In the genomic region with DNA sequence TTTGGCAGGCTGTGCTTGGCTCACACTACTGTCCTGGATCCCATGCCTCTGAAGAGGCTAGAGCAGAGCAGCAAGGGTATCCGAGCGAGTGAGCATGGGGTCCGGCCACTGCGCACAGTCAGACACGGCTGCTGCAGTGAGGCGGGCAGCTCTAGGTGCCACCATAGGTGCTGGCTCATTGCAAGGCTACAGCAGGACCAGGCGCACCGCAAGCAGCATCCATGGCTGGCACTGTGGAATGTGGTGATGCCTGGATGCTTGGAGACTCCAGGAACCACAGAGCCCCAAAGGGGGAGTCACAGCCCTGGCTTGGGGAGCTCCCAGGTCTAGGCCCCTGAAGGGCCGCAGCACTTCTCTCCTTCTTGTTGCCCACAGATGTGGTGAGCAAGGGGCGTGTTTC, we compare ENCODE assay signal across 1 cellular context.
TF ChIP-seq lines count a peak whose summit lies in the region.

No MANE protein-coding gene starts in this region.

TF ChIP-seq in A549, 52 proteins besides CTCF, POLR2A, EP300 and RAD21:
- no peak for TF ChIP-seq JUN (IDR thresholded peaks at IDR 0.05)
- no peak for TF ChIP-seq CBX8 (IDR thresholded peaks at IDR 0.05)
- TF ChIP-seq RFX5 (IDR thresholded peaks at IDR 0.05): no peak
- TF ChIP-seq HOXA7 (CRISPR knock-in tag; IDR thresholded peaks at IDR 0.05): no peak
- TF ChIP-seq RCOR1 (IDR thresholded peaks at IDR 0.05; ENCODE audit: low read depth, low read length): no peak
- TF ChIP-seq, protein P1, sequence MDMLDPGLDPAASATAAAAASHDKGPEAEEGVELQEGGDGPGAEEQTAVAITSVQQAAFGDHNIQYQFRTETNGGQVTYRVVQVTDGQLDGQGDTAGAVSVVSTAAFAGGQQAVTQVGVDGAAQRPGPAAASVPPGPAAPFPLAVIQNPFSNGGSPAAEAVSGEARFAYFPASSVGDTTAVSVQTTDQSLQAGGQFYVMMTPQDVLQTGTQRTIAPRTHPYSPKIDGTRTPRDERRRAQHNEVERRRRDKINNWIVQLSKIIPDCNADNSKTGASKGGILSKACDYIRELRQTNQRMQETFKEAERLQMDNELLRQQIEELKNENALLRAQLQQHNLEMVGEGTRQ (IDR thresholded peaks at IDR 0.05): no peak
- TF ChIP-seq, protein P2, sequence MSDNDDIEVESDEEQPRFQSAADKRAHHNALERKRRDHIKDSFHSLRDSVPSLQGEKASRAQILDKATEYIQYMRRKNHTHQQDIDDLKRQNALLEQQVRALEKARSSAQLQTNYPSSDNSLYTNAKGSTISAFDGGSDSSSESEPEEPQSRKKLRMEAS (IDR thresholded peaks at IDR 0.05): no peak
- TF ChIP-seq RARB (CRISPR knock-in tag; IDR thresholded peaks at IDR 0.05): no peak
- TF ChIP-seq, protein P3, sequence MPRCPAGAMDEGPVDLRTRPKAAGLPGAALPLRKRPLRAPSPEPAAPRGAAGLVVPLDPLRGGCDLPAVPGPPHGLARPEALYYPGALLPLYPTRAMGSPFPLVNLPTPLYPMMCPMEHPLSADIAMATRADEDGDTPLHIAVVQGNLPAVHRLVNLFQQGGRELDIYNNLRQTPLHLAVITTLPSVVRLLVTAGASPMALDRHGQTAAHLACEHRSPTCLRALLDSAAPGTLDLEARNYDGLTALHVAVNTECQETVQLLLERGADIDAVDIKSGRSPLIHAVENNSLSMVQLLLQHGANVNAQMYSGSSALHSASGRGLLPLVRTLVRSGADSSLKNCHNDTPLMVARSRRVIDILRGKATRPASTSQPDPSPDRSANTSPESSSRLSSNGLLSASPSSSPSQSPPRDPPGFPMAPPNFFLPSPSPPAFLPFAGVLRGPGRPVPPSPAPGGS (IDR thresholded peaks at IDR 0.05): no peak
- TF ChIP-seq KDM1A (IDR thresholded peaks at IDR 0.05; ENCODE audit: low read depth): no peak
- TF ChIP-seq CBX2 (IDR thresholded peaks at IDR 0.05; ENCODE audit: borderline replicate concordance, low read depth): no peak
- no peak for TF ChIP-seq NFE2L2 (conservative IDR thresholded peaks at IDR 0.05; ENCODE audit: low read length)
- no peak for TF ChIP-seq SREBF2 (IDR thresholded peaks at IDR 0.05)
- no peak for TF ChIP-seq POLR2AphosphoS2 (conservative IDR thresholded peaks at IDR 0.05; ENCODE audit: low read length)
- no peak for TF ChIP-seq KDM5A (IDR thresholded peaks at IDR 0.05)
- TF ChIP-seq PHF8 (IDR thresholded peaks at IDR 0.05; ENCODE audit: borderline replicate concordance, low read depth): no peak
